Comparison of ENCODE assay signal across 21 cellular contexts in genomic region chr1:24596401-24596880, GRCh38. TPM values are rescaled to one million over a fixed set of nuclear protein-coding genes. Genes with fewer than 3 reads are reported as not detected.
"Had no signal": no experiment of that assay in that cellular context is flagged by ENCODE, and none has a peak within 500 bp of the region (broad histone marks: within the 10 kb centered on the region; RNA-seq: fewer than 3 reads in every experiment).

No MANE protein-coding gene starts in this region.

- H3K27ac Mint-ChIP-seq: memory B cell; naive thymus-derived CD4-positive, alpha-beta T cell; type B pancreatic cell had no signal

- H3K36me3 ChIP-seq: esophagus muscularis mucosa, gastrocnemius medialis, left lung, lower lobe of right lung, neutrophil, uterus had no signal

- ATAC-seq: gastrocnemius medialis; left lung; lower lobe of right lung; naive thymus-derived CD4-positive, alpha-beta T cell; sciatic nerve had no signal

- H3K27me3 ChIP-seq: uterus had no signal

- H3K4me3 Mint-ChIP-seq: memory B cell; naive thymus-derived CD4-positive, alpha-beta T cell; type B pancreatic cell had no signal

- H3K4me3 ChIP-seq: esophagus muscularis mucosa, gastrocnemius medialis, left lung, lower lobe of right lung, skin epidermis, uterus had no signal

- H3K4me1 ChIP-seq: esophagus muscularis mucosa, gastrocnemius medialis, left lung, lower lobe of right lung, uterus had no signal

- H3K9me3 Mint-ChIP-seq: memory B cell, type B pancreatic cell had no signal

- DNase-seq: cortex of kidney; effector memory CD4-positive, alpha-beta T cell; gastrocnemius medialis; left lung; lower lobe of right lung; naive thymus-derived CD4-positive, alpha-beta T cell; posterior cingulate gyrus; stimulated activated CD4-positive, alpha-beta T cell treated with anti-CD3 and anti-CD28 coated beads, Interleukin-2, amount 100 ng/mL, for 24 hours; stimulated activated naive CD4-positive, alpha-beta T cell treated with Interleukin-2 at 50 U/mL for 16 hours; uterus had no signal

- H3K4me1 Mint-ChIP-seq: memory B cell; naive thymus-derived CD4-positive, alpha-beta T cell had no signal

- H3K27ac ChIP-seq: epithelial cell of prostate, esophagus muscularis mucosa, gastrocnemius medialis, left lung, lower lobe of right lung, neutrophil, skin epidermis, uterus had no signal

- H3K9me3 ChIP-seq: esophagus muscularis mucosa, gastrocnemius medialis, left lung, lower lobe of right lung, neutrophil, uterus had no signal

- H3K36me3 Mint-ChIP-seq: memory B cell; naive thymus-derived CD4-positive, alpha-beta T cell; type B pancreatic cell had no signal

RNA-seq across cellular contexts. Expression of gene NCMAP, which starts 40.6 kb away (rescaled TPM):
- total RNA-seq: fibroblast of villous mesenchyme, osteoblast, pulmonary artery endothelial cell had no signal
- polyA plus RNA-seq: neural cell had no signal
